8 cellular contexts compared by ENCODE assay signal in genomic region chr1:89994805-89995594, GRCh38. TPM values are rescaled to one million over a fixed set of nuclear protein-coding genes. Genes with fewer than 3 reads are reported as not detected.
A peak's percentile ranks its signal among the peaks of the same experiment; 100 is the strongest.
DNase-seq lines count a peak whose midpoint lies in the region; TF ChIP-seq lines count a peak whose summit lies in the region.

Gene ZNF326, plus strand, starts transcription at chr1:89995110. Its CDS starts 148 bp downstream, at chr1:89995258.

- no peaks in the 10 kb centered on the region for H3K4me1 ChIP-seq in H9 (ENCODE audit: insufficient read depth, low read length)
- peaks cover 3% of the 10 kb centered on the region for H3K4me1 ChIP-seq in stomach smooth muscle (ENCODE audit: control insufficient read depth, insufficient read depth, low read length)

- peak within 1 kb of the TSS; percentile 95 for H3K18ac ChIP-seq in H9 (ENCODE audit: insufficient read length, low read depth, low read length)

- H2BK20ac ChIP-seq in H9 (ENCODE audit: low read depth, low read length, poor library complexity, severe bottlenecking) = no peak within 1 kb of the TSS

- peaks cover 46 to 53% of the 10 kb centered on the region in 2 experiments for H3K4me1 Mint-ChIP-seq in H9
- H3K4me1 Mint-ChIP-seq in neural crest cell = peaks cover 43% of the 10 kb centered on the region

- peaks cover 14% of the 10 kb centered on the region; the same call in 1 of the 2 replicates for H3K79me2 ChIP-seq in H9 (ENCODE audit: insufficient read depth, low read length)

- H3K4me3 Mint-ChIP-seq in H9 (peak within 1 kb of the TSS; percentile 95 to 97), neural crest cell (peak within 1 kb of the TSS; percentile 96)

- H3K56ac ChIP-seq in H9 (ENCODE audit: insufficient read length, low read depth, low read length) = no peak within 1 kb of the TSS

- no peaks in the 10 kb centered on the region for H3K9me3 ChIP-seq in H9 (ENCODE audit: control insufficient read depth, low read depth, low read length)
- H3K9me3 ChIP-seq in stomach smooth muscle (ENCODE audit: control insufficient read depth in 2 of 2, low read length in 2 of 2) = no peaks in the 10 kb centered on the region

- H3K9me3 Mint-ChIP-seq in H9 (no peaks in the 10 kb centered on the region; a peak in 1 of 5 replicates), neural crest cell (no peaks in the 10 kb centered on the region)

- H3K36me3 ChIP-seq in stomach smooth muscle (ENCODE audit: control insufficient read depth in 2 of 2, insufficient read depth in 2 of 2, low read length in 2 of 2) = no peaks in the 10 kb centered on the region

- H2BK120ac ChIP-seq in H9 (ENCODE audit: low read depth, low read length, poor library complexity, severe bottlenecking) = no peak within 1 kb of the TSS

- H3K36me3 Mint-ChIP-seq in H9 (ENCODE audit: insufficient read depth in 1 of 3, low read depth in 3 of 3) = peaks cover 5 to 21% (median 18%) of the 10 kb centered on the region in 3 experiments
- H3K36me3 Mint-ChIP-seq in neural crest cell (ENCODE audit: low read depth) = peaks cover 3% of the 10 kb centered on the region

- H3K27ac Mint-ChIP-seq in H9 (peak within 1 kb of the TSS; percentile 97 to 98 (median 97)), neural crest cell (ENCODE audit: unreplicated experiment) (peak within 1 kb of the TSS; percentile 99)

- H3K4me3 ChIP-seq in foreskin fibroblast (ENCODE audit: low read depth in 1 of 2, low read length in 2 of 2) = peak within 1 kb of the TSS; percentile 72 to 94
- peak within 1 kb of the TSS; percentile 76 to 85 for H3K4me3 ChIP-seq in stomach smooth muscle (ENCODE audit: low read length in 2 of 2)

- H3K27ac ChIP-seq in H9 (ENCODE audit: insufficient read length, low read depth, low read length) = peak within 1 kb of the TSS; percentile 60
- peak within 1 kb of the TSS; percentile 85 for H3K27ac ChIP-seq in stomach smooth muscle (ENCODE audit: low read length)

- H3K9ac ChIP-seq in H9 (ENCODE audit: extremely low read depth, insufficient read length, low read length) (peak within 1 kb of the TSS; percentile 90), stomach smooth muscle (ENCODE audit: low read length in 2 of 2) (peak within 1 kb of the TSS; percentile 93 to 95)

- H3T11ph ChIP-seq in H9 (ENCODE audit: low read length) = no peak within 1 kb of the TSS

- peak within 1 kb of the TSS; percentile 82 for H2AFZ ChIP-seq in H9 (ENCODE audit: low read length)

- H3K79me1 ChIP-seq in H9 (ENCODE audit: insufficient read depth, low read depth, low read length, poor library complexity, severe bottlenecking) = peaks cover 2% of the 10 kb centered on the region

- peak within 1 kb of the TSS; percentile 9 for H4K5ac ChIP-seq in H9 (ENCODE audit: insufficient read length, low read depth, low read length)

- WGBS in H9 (ENCODE audit: extremely low coverage, insufficient read length, low lambda C conversion rate) = no CpG with 5 or more reads among the region's 88 CpGs

- in situ Hi-C loops in G401 (cut with HindIII; ENCODE audit: low sequenced_read_pairs) = no loop called here

- H2BK15ac ChIP-seq in H9 (ENCODE audit: low read depth, low read length) = no peak within 1 kb of the TSS

- H3K27me3 ChIP-seq in H9 (ENCODE audit: insufficient read depth, low read length) (no peaks in the 10 kb centered on the region), stomach smooth muscle (ENCODE audit: control insufficient read depth in 1 of 2, insufficient read depth in 2 of 2, low read length in 2 of 2) (no peaks in the 10 kb centered on the region)

- no peak within 1 kb of the TSS for H2AK5ac ChIP-seq in H9 (ENCODE audit: insufficient read length, low read length)

- TF ChIP-seq CTCF in H9 (conservative IDR thresholded peaks at IDR 0.05) = no peak
- no peak for TF ChIP-seq CTCF in foreskin fibroblast (IDR thresholded peaks at IDR 0.05; ENCODE audit: low read depth, low read length)
- TF ChIP-seq CTCF in neural crest cell (conservative IDR thresholded peaks at IDR 0.05) = no peak

- no peak within 1 kb of the TSS for H4K8ac ChIP-seq in H9 (replicated peaks; ENCODE audit: insufficient read length, low read depth, low read length)

- peaks cover 3% of the 10 kb centered on the region for H3K23me2 ChIP-seq in H9 (ENCODE audit: insufficient read length, low read depth, low read length, poor library complexity, severe bottlenecking)

- no peak within 1 kb of the TSS for H3K4ac ChIP-seq in H9 (ENCODE audit: low read depth, low read length)

- H4K20me1 ChIP-seq in H9 (ENCODE audit: control insufficient read depth, insufficient read depth, insufficient read length) = no peaks in the 10 kb centered on the region

- peak within 1 kb of the TSS; percentile 61 for H3K4me2 ChIP-seq in H9 (ENCODE audit: insufficient read depth, insufficient read length, low read length)

- DNase-seq in G401 (ENCODE audit: low spot score) = peak; percentile 98
- peak; percentile 98 for DNase-seq in H9
- DNase-seq in M059J (ENCODE audit: low read depth) = peak; percentile 98
- DNase-seq in SIG-M5 (lab: John Stamatoyannopoulos, UW) = peak; percentile 68
- peak; percentile 92 for DNase-seq in activated gamma-delta T cell (lab: John Stamatoyannopoulos, UW)
- peak; percentile 96 to 98 for DNase-seq in foreskin fibroblast
- peak; percentile 98 for DNase-seq in neural crest cell (ENCODE audit: low read depth, low spot score)

- H3K27me3 Mint-ChIP-seq in H9 (ENCODE audit: low read depth) (no peaks in the 10 kb centered on the region), neural crest cell (ENCODE audit: low read depth) (peaks cover 3% of the 10 kb centered on the region)

- peak within 1 kb of the TSS; percentile 99 for H3K14ac ChIP-seq in H9 (ENCODE audit: insufficient read depth, low read length)

- H3K23ac ChIP-seq in H9 (ENCODE audit: insufficient read length, low read depth, low read length) = no peak within 1 kb of the TSS

- no peak within 1 kb of the TSS for H4K91ac ChIP-seq in H9 (ENCODE audit: insufficient read length, low read depth, low read length)

- no peak within 1 kb of the TSS for H2BK12ac ChIP-seq in H9 (ENCODE audit: insufficient read length, low read depth, low read length)

- peak within 1 kb of the TSS; percentile 43 for H2BK5ac ChIP-seq in H9 (ENCODE audit: insufficient read length, low read length)

RNA-seq across cellular contexts. Expression of gene ZNF326, which starts in this region (rescaled TPM):
- total RNA-seq in G401 (2014; rRNA removed; shearing (Covaris generic)) = 4.2 and 8.0 TPM in 2 replicates
- total RNA-seq in H9 (2021) (39.0 and 39.9 TPM in 2 replicates), neural crest cell (42.9 and 43.8 TPM in 2 replicates)
- 4.5 and 6.9 TPM in 2 replicates for total RNA-seq in M059J (2014; rRNA removed; shearing (Covaris generic))

Comparison
In these comparisons a context has a peak if more than half of its experiments do, and no peak if none do; other contexts are left out.
1. Peak in every context shown above with its lines: DNase-seq, H3K4me3 ChIP-seq and H3K27ac ChIP-seq.